Comparison of ENCODE assay signal across 21 cellular contexts in genomic region chr3:196949750-196950149, GRCh38.
"Had no signal": no experiment of that assay in that cellular context is flagged by ENCODE, and none has a peak within 500 bp of the region (broad histone marks: within the 10 kb centered on the region; RNA-seq: fewer than 3 reads in every experiment).

No MANE protein-coding gene starts in this region.

- H3K9me3 ChIP-seq: MG63, Peyer's patch, SJCRH30 had no signal

- H3K4me3 ChIP-seq: MG63, PC-9, Peyer's patch, SJCRH30 had no signal

- H3K36me3 ChIP-seq: SJCRH30 had no signal

- ATAC-seq: Right ventricle myocardium inferior, SK-N-SH treated with all-trans-retinoic acid at 6 μM for 48 hours had no signal

- DNase-seq: Karpas-422, KG1, MG63, NCI-H1092, NCI-H1417 treated with DMSO at 0.1 percent for 48 hours, NCI-H146, NCI-H1694 treated with DMSO at 0.1 percent for 48 hours, NCI-H1930, NCI-H2107, NCI-H2171, NCI-H226, NCI-H446, NCI-H510A, NCI-H774, OCI-M1, PC-9, Peyer's patch, SHP77 treated with DMSO at 0.1 percent for 48 hours had no signal

- H3K27me3 ChIP-seq: MG63, Peyer's patch had no signal

- H3K27ac ChIP-seq: PC-9, Peyer's patch, SJCRH30 had no signal

- H2AFZ ChIP-seq: PC-9 had no signal

- H3K4me2 ChIP-seq: PC-9 had no signal

- H3K4me1 ChIP-seq: Peyer's patch, SJCRH30 had no signal
